8 cellular contexts compared by ENCODE assay signal in the genomic region with DNA sequence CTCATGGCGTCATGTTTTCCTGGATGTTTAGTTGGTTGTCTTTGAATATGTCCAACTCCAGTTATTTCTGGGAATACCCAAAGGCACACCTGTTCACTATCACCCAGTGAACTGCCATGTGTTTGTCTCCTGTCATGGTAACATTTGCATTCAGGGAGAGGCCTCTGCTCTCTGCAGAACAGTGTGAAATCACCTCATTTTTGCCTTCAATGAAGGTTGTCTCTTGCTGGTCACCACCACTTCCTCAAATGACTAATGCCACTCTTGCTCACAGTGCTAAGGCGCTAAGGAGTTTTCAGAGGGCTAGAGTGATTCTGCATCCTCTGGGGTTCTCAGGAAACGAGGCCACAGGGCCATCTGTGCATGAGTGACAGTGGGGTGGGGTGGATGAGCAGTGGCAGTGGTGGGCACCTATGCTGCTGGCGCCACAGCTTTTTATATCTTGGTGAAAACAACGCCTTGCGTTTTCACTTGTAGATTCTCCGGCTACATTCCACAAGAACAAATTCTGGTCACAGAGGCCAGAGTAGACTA.
DNase-seq lines count a peak whose midpoint lies in the region; ATAC-seq and TF ChIP-seq lines count a peak whose summit lies in the region.

No MANE protein-coding gene starts in this region.

- no peak for DNase-seq in GM23338 (ENCODE audit: low spot score)
- DNase-seq in MG63: peak; percentile 26
- peak; percentile 87 for DNase-seq in activated CD8-positive, alpha-beta T cell treated with anti-CD3 and anti-CD28 coated beads for 36 hours
- DNase-seq in germinal center (ENCODE audit: low spot score): peak; percentile 47
- DNase-seq in stimulated activated CD4-positive, alpha-beta T cell treated with anti-CD3 and anti-CD28 coated beads, Interleukin-2, amount 100 ng/mL, for 4 hours (ENCODE audit: low read depth): peak; percentile 36
- DNase-seq in NCI-H187 (lab: John Stamatoyannopoulos, UW): no peak
- no peak for DNase-seq in NCI-H226

- intact Hi-C loops in activated CD8-positive, alpha-beta T cell treated with anti-CD3 and anti-CD28 coated beads for 36 hours (cut with micrococcal nuclease): loop anchor here (2.0 to 5.0 kb wide), 4 partner anchors 27 to 102 kb away; no protein-coding TSS in a partner anchor

- peak overlapping the region; percentile 32; the same call in 1 of the 2 replicates for H2AFZ ChIP-seq in GM23338

- H3K36me3 ChIP-seq in GM23338 (ENCODE audit: insufficient read depth) (no peaks in the 10 kb centered on the region), MG63 (no peaks in the 10 kb centered on the region)

- H3F3A ChIP-seq in GM23338 (replicated peaks; ENCODE audit: low read depth): no peaks in the 10 kb centered on the region

- H3K9me2 ChIP-seq in GM23338 (ENCODE audit: insufficient read depth): no peaks in the 10 kb centered on the region; the same call in 1 of the 2 replicates

- H3K27me3 ChIP-seq in GM23338 (ENCODE audit: insufficient read depth) (no peaks in the 10 kb centered on the region), MG63 (no peaks in the 10 kb centered on the region)

- H3K79me2 ChIP-seq in GM23338 (replicated peaks; ENCODE audit: insufficient read depth): no peaks in the 10 kb centered on the region

- H3K9me3 Mint-ChIP-seq in GM23338: no peaks in the 10 kb centered on the region
- no peaks in the 10 kb centered on the region for H3K9me3 Mint-ChIP-seq in activated CD8-positive, alpha-beta T cell treated with anti-CD3 and anti-CD28 coated beads for 36 hours

- H3K27ac ChIP-seq in GM23338 (ENCODE audit: low read depth): no peak overlapping the region

- H3K4me3 ChIP-seq in GM23338 (no peak overlapping the region), MG63 (no peak overlapping the region)

- H3K27ac Mint-ChIP-seq in GM23338: 0 out of 2 replicates have a peak overlapping the region, but pooled peaks have one; percentile 57
- H3K27ac Mint-ChIP-seq in activated CD8-positive, alpha-beta T cell treated with anti-CD3 and anti-CD28 coated beads for 36 hours: peak overlapping the region; percentile 99

- H3K4me1 ChIP-seq in GM23338 (ENCODE audit: insufficient read depth): peaks cover 34% of the 10 kb centered on the region

- TF ChIP-seq CTCF in GM12873 (IDR thresholded peaks at IDR 0.05; ENCODE audit: insufficient read depth, low read depth, low read length, missing control alignments) (peak; percentile 7), GM23338 (conservative IDR thresholded peaks at IDR 0.05; ENCODE audit: low read depth in 2 of 2) (no peak)
- TF ChIP-seq CTCF in activated CD8-positive, alpha-beta T cell treated with anti-CD3 and anti-CD28 coated beads for 36 hours (IDR thresholded peaks at IDR 0.05): no peak

- POLR2A ChIA-PET in activated CD8-positive, alpha-beta T cell treated with anti-CD3 and anti-CD28 coated beads for 36 hours (lab: Charles Lee): interaction anchor here (0.6 to 7.4 kb wide), 15 partner anchors 9 to 191 kb away, joined by 3 to 66 read pairs (median 4); no protein-coding TSS in a partner anchor

- H3K4me3 Mint-ChIP-seq in GM23338: no peak overlapping the region
- H3K4me3 Mint-ChIP-seq in activated CD8-positive, alpha-beta T cell treated with anti-CD3 and anti-CD28 coated beads for 36 hours: peak overlapping the region; percentile 70

- peaks cover 3% of the 10 kb centered on the region for H3K27me3 Mint-ChIP-seq in GM23338 (ENCODE audit: insufficient read depth, low read depth, poor library complexity)
- H3K27me3 Mint-ChIP-seq in activated CD8-positive, alpha-beta T cell treated with anti-CD3 and anti-CD28 coated beads for 36 hours: no peaks in the 10 kb centered on the region

- no peaks in the 10 kb centered on the region for H3K9me3 ChIP-seq in MG63

- H3K4me2 ChIP-seq in GM23338: peak overlapping the region; percentile 41; the same call in 1 of the 2 replicates

- peaks cover 35% of the 10 kb centered on the region for H3K4me1 Mint-ChIP-seq in GM23338
- H3K4me1 Mint-ChIP-seq in activated CD8-positive, alpha-beta T cell treated with anti-CD3 and anti-CD28 coated beads for 36 hours (ENCODE audit: low read depth): peaks cover 64% of the 10 kb centered on the region

- ATAC-seq in GM23338: no peak
- peak; percentile 85 for ATAC-seq in activated CD8-positive, alpha-beta T cell treated with anti-CD3 and anti-CD28 coated beads for 36 hours

- no peaks in the 10 kb centered on the region for H4K20me1 ChIP-seq in GM23338 (replicated peaks; ENCODE audit: insufficient read depth)

- CTCF ChIA-PET in activated CD8-positive, alpha-beta T cell treated with anti-CD3 and anti-CD28 coated beads for 36 hours (lab: Charles Lee): interaction anchor here (0.7 to 4.4 kb wide), 6 partner anchors 24 to 373 kb away, joined by 3 to 24 read pairs (median 5); no protein-coding TSS in a partner anchor

- H3K36me3 Mint-ChIP-seq in GM23338 (ENCODE audit: low read depth): no peaks in the 10 kb centered on the region
- H3K36me3 Mint-ChIP-seq in activated CD8-positive, alpha-beta T cell treated with anti-CD3 and anti-CD28 coated beads for 36 hours (ENCODE audit: low read depth): peaks cover 13% of the 10 kb centered on the region

TF ChIP-seq in GM23338, 12 proteins besides CTCF, POLR2A, EP300 and RAD21 (continues in another document):
- no peak for TF ChIP-seq EZH2phosphoT487 (IDR thresholded peaks at IDR 0.05; ENCODE audit: unreplicated experiment)
- TF ChIP-seq, protein P1, sequence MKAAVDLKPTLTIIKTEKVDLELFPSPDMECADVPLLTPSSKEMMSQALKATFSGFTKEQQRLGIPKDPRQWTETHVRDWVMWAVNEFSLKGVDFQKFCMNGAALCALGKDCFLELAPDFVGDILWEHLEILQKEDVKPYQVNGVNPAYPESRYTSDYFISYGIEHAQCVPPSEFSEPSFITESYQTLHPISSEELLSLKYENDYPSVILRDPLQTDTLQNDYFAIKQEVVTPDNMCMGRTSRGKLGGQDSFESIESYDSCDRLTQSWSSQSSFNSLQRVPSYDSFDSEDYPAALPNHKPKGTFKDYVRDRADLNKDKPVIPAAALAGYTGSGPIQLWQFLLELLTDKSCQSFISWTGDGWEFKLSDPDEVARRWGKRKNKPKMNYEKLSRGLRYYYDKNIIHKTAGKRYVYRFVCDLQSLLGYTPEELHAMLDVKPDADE (IDR thresholded peaks at IDR 0.05): no peak
- TF ChIP-seq CREB1 (CRISPR knock-in tag; IDR thresholded peaks at IDR 0.05; ENCODE audit: low read depth): no peak
- no peak for TF ChIP-seq JUNB (IDR thresholded peaks at IDR 0.05; ENCODE audit: unreplicated experiment)
- TF ChIP-seq, protein P2, sequence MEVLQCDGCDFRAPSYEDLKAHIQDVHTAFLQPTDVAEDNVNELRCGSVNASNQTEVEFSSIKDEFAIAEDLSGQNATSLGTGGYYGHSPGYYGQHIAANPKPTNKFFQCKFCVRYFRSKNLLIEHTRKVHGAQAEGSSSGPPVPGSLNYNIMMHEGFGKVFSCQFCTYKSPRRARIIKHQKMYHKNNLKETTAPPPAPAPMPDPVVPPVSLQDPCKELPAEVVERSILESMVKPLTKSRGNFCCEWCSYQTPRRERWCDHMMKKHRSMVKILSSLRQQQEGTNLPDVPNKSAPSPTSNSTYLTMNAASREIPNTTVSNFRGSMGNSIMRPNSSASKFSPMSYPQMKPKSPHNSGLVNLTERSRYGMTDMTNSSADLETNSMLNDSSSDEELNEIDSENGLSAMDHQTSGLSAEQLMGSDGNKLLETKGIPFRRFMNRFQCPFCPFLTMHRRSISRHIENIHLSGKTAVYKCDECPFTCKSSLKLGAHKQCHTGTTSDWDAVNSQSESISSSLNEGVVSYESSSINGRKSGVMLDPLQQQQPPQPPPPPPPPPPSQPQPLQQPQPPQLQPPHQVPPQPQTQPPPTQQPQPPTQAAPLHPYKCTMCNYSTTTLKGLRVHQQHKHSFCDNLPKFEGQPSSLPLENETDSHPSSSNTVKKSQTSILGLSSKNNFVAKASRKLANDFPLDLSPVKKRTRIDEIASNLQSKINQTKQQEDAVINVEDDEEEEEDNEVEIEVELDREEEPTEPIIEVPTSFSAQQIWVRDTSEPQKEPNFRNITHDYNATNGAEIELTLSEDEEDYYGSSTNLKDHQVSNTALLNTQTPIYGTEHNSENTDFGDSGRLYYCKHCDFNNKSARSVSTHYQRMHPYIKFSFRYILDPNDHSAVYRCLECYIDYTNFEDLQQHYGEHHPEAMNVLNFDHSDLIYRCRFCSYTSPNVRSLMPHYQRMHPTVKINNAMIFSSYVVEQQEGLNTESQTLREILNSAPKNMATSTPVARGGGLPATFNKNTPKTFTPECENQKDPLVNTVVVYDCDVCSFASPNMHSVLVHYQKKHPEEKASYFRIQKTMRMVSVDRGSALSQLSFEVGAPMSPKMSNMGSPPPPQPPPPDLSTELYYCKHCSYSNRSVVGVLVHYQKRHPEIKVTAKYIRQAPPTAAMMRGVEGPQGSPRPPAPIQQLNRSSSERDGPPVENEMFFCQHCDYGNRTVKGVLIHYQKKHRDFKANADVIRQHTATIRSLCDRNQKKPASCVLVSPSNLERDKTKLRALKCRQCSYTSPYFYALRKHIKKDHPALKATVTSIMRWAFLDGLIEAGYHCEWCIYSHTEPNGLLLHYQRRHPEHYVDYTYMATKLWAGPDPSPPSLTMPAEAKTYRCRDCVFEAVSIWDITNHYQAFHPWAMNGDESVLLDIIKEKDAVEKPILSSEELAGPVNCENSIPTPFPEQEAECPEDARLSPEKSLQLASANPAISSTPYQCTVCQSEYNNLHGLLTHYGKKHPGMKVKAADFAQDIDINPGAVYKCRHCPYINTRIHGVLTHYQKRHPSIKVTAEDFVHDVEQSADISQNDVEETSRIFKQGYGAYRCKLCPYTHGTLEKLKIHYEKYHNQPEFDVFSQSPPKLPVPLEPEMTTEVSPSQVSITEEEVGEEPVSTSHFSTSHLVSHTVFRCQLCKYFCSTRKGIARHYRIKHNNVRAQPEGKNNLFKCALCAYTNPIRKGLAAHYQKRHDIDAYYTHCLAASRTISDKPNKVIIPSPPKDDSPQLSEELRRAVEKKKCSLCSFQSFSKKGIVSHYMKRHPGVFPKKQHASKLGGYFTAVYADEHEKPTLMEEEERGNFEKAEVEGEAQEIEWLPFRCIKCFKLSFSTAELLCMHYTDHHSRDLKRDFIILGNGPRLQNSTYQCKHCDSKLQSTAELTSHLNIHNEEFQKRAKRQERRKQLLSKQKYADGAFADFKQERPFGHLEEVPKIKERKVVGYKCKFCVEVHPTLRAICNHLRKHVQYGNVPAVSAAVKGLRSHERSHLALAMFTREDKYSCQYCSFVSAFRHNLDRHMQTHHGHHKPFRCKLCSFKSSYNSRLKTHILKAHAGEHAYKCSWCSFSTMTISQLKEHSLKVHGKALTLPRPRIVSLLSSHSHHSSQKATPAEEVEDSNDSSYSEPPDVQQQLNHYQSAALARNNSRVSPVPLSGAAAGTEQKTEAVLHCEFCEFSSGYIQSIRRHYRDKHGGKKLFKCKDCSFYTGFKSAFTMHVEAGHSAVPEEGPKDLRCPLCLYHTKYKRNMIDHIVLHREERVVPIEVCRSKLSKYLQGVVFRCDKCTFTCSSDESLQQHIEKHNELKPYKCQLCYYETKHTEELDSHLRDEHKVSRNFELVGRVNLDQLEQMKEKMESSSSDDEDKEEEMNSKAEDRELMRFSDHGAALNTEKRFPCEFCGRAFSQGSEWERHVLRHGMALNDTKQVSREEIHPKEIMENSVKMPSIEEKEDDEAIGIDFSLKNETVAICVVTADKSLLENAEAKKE (CRISPR knock-in tag; IDR thresholded peaks at IDR 0.05): no peak
- TF ChIP-seq EZH2 (IDR thresholded peaks at IDR 0.05; ENCODE audit: low read depth, unreplicated experiment): no peak
- TF ChIP-seq POLR2AphosphoS5 (IDR thresholded peaks at IDR 0.05; ENCODE audit: low read depth): no peak

Comparison
In these comparisons a context has a peak if more than half of its experiments do, and no peak if none do; other contexts are left out.
1. DNase-seq: peak in MG63 (single experiment), activated CD8-positive, alpha-beta T cell treated with anti-CD3 and anti-CD28 coated beads for 36 hours (single experiment), germinal center (single experiment) and stimulated activated CD4-positive, alpha-beta T cell treated with anti-CD3 and anti-CD28 coated beads, Interleukin-2, amount 100 ng/mL, for 4 hours (single experiment); none in GM23338 (single experiment), NCI-H187 (0 of 2) and NCI-H226 (single experiment).